ENCODE assay signal across 8 cellular contexts in genomic region chr1:228084797-228085196, GRCh38. TPM values are rescaled to one million over a fixed set of nuclear protein-coding genes. Genes with fewer than 3 reads are reported as not detected.
DNase-seq lines count a peak whose midpoint lies in the region; ATAC-seq and TF ChIP-seq lines count a peak whose summit lies in the region.

No MANE protein-coding gene starts in this region.

- no peak for ATAC-seq in lower lobe of right lung
- no peak for ATAC-seq in upper lobe of left lung (ENCODE audit: low FRiP score in 2 of 2)
- ATAC-seq in GM18909 (IDR thresholded peaks at IDR 0.05; ENCODE audit: poor library complexity, unreplicated experiment), result no peak

- H3K36me3 ChIP-seq in lower lobe of right lung (peaks cover 9% of the 10 kb centered on the region), upper lobe of left lung (peaks cover 0 to 8% (median 5%) of the 10 kb centered on the region in 4 donors)

- H3K27me3 Mint-ChIP-seq in activated naive CD4-positive, alpha-beta T cell treated with anti-CD3 and anti-CD28 coated beads for 36 hours (ENCODE audit: low read depth), result no peaks in the 10 kb centered on the region
- peaks cover 13% of the 10 kb centered on the region for H3K27me3 Mint-ChIP-seq in brain

- intact Hi-C loops in activated naive CD4-positive, alpha-beta T cell treated with anti-CD3 and anti-CD28 coated beads for 36 hours (cut with micrococcal nuclease), result loop anchor here (5.0 kb wide), 1 partner anchor 82 kb away; no protein-coding TSS in a partner anchor
- intact Hi-C loops in lower lobe of right lung (cut with DNase I), result no loop called here

- H3K27me3 ChIP-seq in lower lobe of right lung (ENCODE audit: low read depth), result no peaks in the 10 kb centered on the region
- no peaks in the 10 kb centered on the region for H3K27me3 ChIP-seq in upper lobe of left lung

- peak overlapping the region; percentile 96 for H3K27ac Mint-ChIP-seq in activated naive CD4-positive, alpha-beta T cell treated with anti-CD3 and anti-CD28 coated beads for 36 hours
- H3K27ac Mint-ChIP-seq in brain, result peak overlapping the region; percentile 86 to 99 (median 96)

- no peak for TF ChIP-seq POLR2A in upper lobe of left lung (IDR thresholded peaks at IDR 0.05)

- peaks cover 69% of the 10 kb centered on the region for H3K4me1 Mint-ChIP-seq in activated naive CD4-positive, alpha-beta T cell treated with anti-CD3 and anti-CD28 coated beads for 36 hours (ENCODE audit: low read depth)
- peaks cover 71% of the 10 kb centered on the region for H3K4me1 Mint-ChIP-seq in brain

- no peaks in the 10 kb centered on the region for H3K9me3 ChIP-seq in lower lobe of right lung
- H3K9me3 ChIP-seq in upper lobe of left lung, result no peaks in the 10 kb centered on the region

- TF ChIP-seq CTCF in brain (conservative IDR thresholded peaks at IDR 0.05) (no peak), lower lobe of right lung (IDR thresholded peaks at IDR 0.05) (no peak), upper lobe of left lung (IDR thresholded peaks at IDR 0.05) (no peak)

- DNase-seq in activated naive CD4-positive, alpha-beta T cell treated with anti-CD3 and anti-CD28 coated beads for 36 hours, result no peak
- DNase-seq in activated naive CD4-positive, alpha-beta T cell treated with Interleukin-2 at 50 U/mL for 16 hours, result no peak
- DNase-seq in lower lobe of right lung (peak; percentile 22), upper lobe of left lung (no peak), NCI-H146 (lab: John Stamatoyannopoulos, UW) (no peak), NCI-H2196 treated with DMSO at 0.1 percent for 48 hours (lab: John Stamatoyannopoulos, UW; ENCODE audit: unreplicated experiment) (no peak)

- H3K27ac ChIP-seq in lower lobe of right lung (peak overlapping the region; percentile 98), upper lobe of left lung (peak overlapping the region; percentile 99 to 100 (median 99))

- H3K4me3 ChIP-seq in lower lobe of right lung (peak overlapping the region; percentile 85), upper lobe of left lung (peak overlapping the region; percentile 9 to 83 (median 45))

- 37 to 46% methylated on average over 5 of the region's 5 CpGs for WGBS in upper lobe of left lung, 2 donors

- peaks cover 71% of the 10 kb centered on the region for H3K4me1 ChIP-seq in lower lobe of right lung
- H3K4me1 ChIP-seq in upper lobe of left lung, result peaks cover 67 to 77% (median 72%) of the 10 kb centered on the region in 4 donors

- H3K4me3 Mint-ChIP-seq in activated naive CD4-positive, alpha-beta T cell treated with anti-CD3 and anti-CD28 coated beads for 36 hours, result peak overlapping the region; percentile 93
- peak overlapping the region; percentile 94 to 98 (median 95) for H3K4me3 Mint-ChIP-seq in brain

- peaks cover 43% of the 10 kb centered on the region for H3K36me3 Mint-ChIP-seq in activated naive CD4-positive, alpha-beta T cell treated with anti-CD3 and anti-CD28 coated beads for 36 hours (ENCODE audit: low read depth)
- peaks cover 58% of the 10 kb centered on the region for H3K36me3 Mint-ChIP-seq in brain

- no peak for TF ChIP-seq EP300 in upper lobe of left lung (IDR thresholded peaks at IDR 0.05)

- H3K9me3 Mint-ChIP-seq in activated naive CD4-positive, alpha-beta T cell treated with anti-CD3 and anti-CD28 coated beads for 36 hours, result no peaks in the 10 kb centered on the region
- H3K9me3 Mint-ChIP-seq in brain, result peaks cover 0 to 3% (median 0%) of the 10 kb centered on the region in 5 experiments

- CTCF ChIA-PET in activated naive CD4-positive, alpha-beta T cell treated with anti-CD3 and anti-CD28 coated beads for 36 hours (lab: Charles Lee), result interaction anchor here (1.1 kb wide), 1 partner anchor 80 kb away, joined by 3 read pairs; the partner anchor contains the start of gene IBA57

RNA-seq across cellular contexts. Expression of gene ARF1, which starts 2.3 kb away (rescaled TPM):
- total RNA-seq in activated naive CD4-positive, alpha-beta T cell treated with anti-CD3 and anti-CD28 coated beads for 36 hours, result 100 to 1,000 TPM; 346 to 358 TPM
- 566 TPM for polyA plus RNA-seq in brain (ENCODE audit: insufficient read depth, low read depth, low replicate concordance)
- 368 TPM for total RNA-seq in lower lobe of right lung
- 100 to 1,000 TPM; 157 to 487 (median 374) TPM for total RNA-seq in upper lobe of left lung

RNA-seq across cellular contexts. Expression of gene C1orf35, which starts 18.3 kb away (rescaled TPM):
- total RNA-seq in activated naive CD4-positive, alpha-beta T cell treated with anti-CD3 and anti-CD28 coated beads for 36 hours, result 10 to 100 TPM; 14.5 to 16.2 TPM
- polyA plus RNA-seq in brain (ENCODE audit: insufficient read depth, low read depth, low replicate concordance), result 16.3 TPM
- total RNA-seq in lower lobe of right lung (12.4 TPM), upper lobe of left lung (10 to 100 TPM; 12.8 to 34.6 (median 17.8) TPM)

RNA-seq across cellular contexts. Expression of gene MRPL55, which starts 24.3 kb away (rescaled TPM):
- total RNA-seq in activated naive CD4-positive, alpha-beta T cell treated with anti-CD3 and anti-CD28 coated beads for 36 hours, result 10 to 100 TPM; 45.5 TPM
- polyA plus RNA-seq in brain (ENCODE audit: insufficient read depth, low read depth, low replicate concordance), result 153 TPM
- 43.6 TPM for total RNA-seq in lower lobe of right lung
- 100 to 1,000 TPM in 1 of 6 donors, 10 to 100 TPM in 5; 42.4 to 161 (median 60.1) TPM for total RNA-seq in upper lobe of left lung

RNA-seq across cellular contexts. Expression of gene GUK1, which starts 55.3 kb away (rescaled TPM):
- total RNA-seq in activated naive CD4-positive, alpha-beta T cell treated with anti-CD3 and anti-CD28 coated beads for 36 hours, result 100 to 1,000 TPM; 206 TPM
- 402 TPM for polyA plus RNA-seq in brain (ENCODE audit: insufficient read depth, low read depth, low replicate concordance)
- total RNA-seq in lower lobe of right lung (192 TPM), upper lobe of left lung (100 to 1,000 TPM; 198 to 385 (median 269) TPM)
